In genomic region chr19:45779231-45780145, GRCh38 we compare ENCODE assay signal across 9 cellular contexts. TPM values are rescaled to one million over a fixed set of nuclear protein-coding genes. Genes with fewer than 3 reads are reported as not detected.
DNase-seq lines count a peak whose midpoint lies in the region; ATAC-seq, FAIRE-seq and TF ChIP-seq lines count a peak whose summit lies in the region.
"Had no signal": no experiment of that assay in that cellular context is flagged by ENCODE, and none has a peak within 500 bp of the region (broad histone marks: within the 10 kb centered on the region; RNA-seq: fewer than 3 reads in every experiment).

No MANE protein-coding gene starts in this region.

- ATAC-seq in HG02970 (IDR thresholded peaks at IDR 0.05; ENCODE audit: low FRiP score, unreplicated experiment) (peak; percentile 68), GM18873 (IDR thresholded peaks at IDR 0.05; ENCODE audit: low FRiP score, unreplicated experiment) (no peak)

- no peak for TF ChIP-seq POLR2A in GM12892 (IDR thresholded peaks at IDR 0.05; ENCODE audit: low read depth, low read length)

- DNase-seq in GM12892 (ENCODE audit: insufficient read length) (peak; percentile 94), NCI-H2227 treated with DMSO at 0.1 percent for 48 hours (lab: John Stamatoyannopoulos, UW) (peak; percentile 81), mucosa of gallbladder (ENCODE audit: low spot score) (peak; percentile 88)
- peak; percentile 97 to 98 for DNase-seq in activated CD4-positive, alpha-beta T cell treated with anti-CD3 and anti-CD28 coated beads, Interleukin-2, amount 50 U/mL, for 48 hours
- peak; percentile 64 for DNase-seq in effector CD4-positive, alpha-beta T cell
- peak; percentile 64 to 65 for DNase-seq in stimulated activated CD8-positive, alpha-beta memory T cell treated with anti-CD3 and anti-CD28 coated beads, Interleukin-7, amount 100 ng/mL, for 4 hours (ENCODE audit: low read depth in 2 of 2)

- peak; percentile 96 for FAIRE-seq in GM12892 (lab: Jason Lieb, UNC)

RNA-seq across cellular contexts. Expression of gene DMPK, which starts 2.8 kb away (rescaled TPM):
- polyA plus RNA-seq in GM12892 (2012; ENCODE audit: missing spikeins): 16.2 TPM
- 163 TPM for total RNA-seq in mucosa of gallbladder

RNA-seq across cellular contexts. Expression of gene SIX5, which starts 10.4 kb away (rescaled TPM):
- not detected for polyA plus RNA-seq in GM12892 (2012; ENCODE audit: missing spikeins)
- total RNA-seq in mucosa of gallbladder: 29.6 TPM

RNA-seq across cellular contexts. Expression of gene DMWD, which starts 13.2 kb away (rescaled TPM):
- 13.4 TPM for polyA plus RNA-seq in GM12892 (2012; ENCODE audit: missing spikeins)
- total RNA-seq in mucosa of gallbladder: 66.0 TPM

RNA-seq across cellular contexts. Expression of gene RSPH6A, which starts 35.6 kb away (rescaled TPM):
- polyA plus RNA-seq in GM12892 (2012; ENCODE audit: missing spikeins): 0.49 TPM
- 0.09 TPM for total RNA-seq in mucosa of gallbladder

RNA-seq across cellular contexts. Expression of gene MEIOSIN, which starts 46.2 kb away (rescaled TPM):
- not detected for polyA plus RNA-seq in GM12892 (2012; ENCODE audit: missing spikeins)
- total RNA-seq in mucosa of gallbladder: not detected
- total RNA-seq: pulmonary artery endothelial cell had no signal
